Comparison of ENCODE assay signal across 19 cellular contexts in genomic region chr2:75801234-75801982, GRCh38.
A peak's percentile ranks its signal among the peaks of the same experiment; 100 is the strongest.
DNase-seq lines count a peak whose midpoint lies in the region; ATAC-seq and TF ChIP-seq lines count a peak whose summit lies in the region.
"Had no signal": no experiment of that assay in that cellular context is flagged by ENCODE, and none has a peak within 500 bp of the region (broad histone marks: within the 10 kb centered on the region; RNA-seq: fewer than 3 reads in every experiment).

No MANE protein-coding gene starts in this region.

- no peaks in the 10 kb centered on the region for H3K9me3 ChIP-seq in upper lobe of right lung
- H3K9me3 ChIP-seq: Caco-2 had no signal

- no peaks in the 10 kb centered on the region for H3K36me3 Mint-ChIP-seq in activated naive CD4-positive, alpha-beta T cell treated with anti-CD3 and anti-CD28 coated beads for 36 hours (ENCODE audit: low read depth)
- H3K36me3 Mint-ChIP-seq: naive thymus-derived CD8-positive, alpha-beta T cell had no signal

- TF ChIP-seq CTCF in GM10266 (IDR thresholded peaks at IDR 0.05; ENCODE audit: control insufficient read depth, insufficient read depth, low read depth, missing control alignments), result no peak
- no peak for TF ChIP-seq CTCF in upper lobe of right lung (IDR thresholded peaks at IDR 0.05)

- peaks cover 2% of the 10 kb centered on the region for H3K27me3 Mint-ChIP-seq in activated naive CD4-positive, alpha-beta T cell treated with anti-CD3 and anti-CD28 coated beads for 36 hours (ENCODE audit: low read depth)

- no peaks in the 10 kb centered on the region for H3K4me1 ChIP-seq in upper lobe of right lung
- H3K4me1 ChIP-seq: Caco-2 had no signal

- no peaks in the 10 kb centered on the region for H3K36me3 ChIP-seq in upper lobe of right lung

- no peaks in the 10 kb centered on the region for H3K9me3 Mint-ChIP-seq in activated naive CD4-positive, alpha-beta T cell treated with anti-CD3 and anti-CD28 coated beads for 36 hours

- intact Hi-C loops in activated naive CD4-positive, alpha-beta T cell treated with anti-CD3 and anti-CD28 coated beads for 36 hours (cut with micrococcal nuclease), result no loop called here
- intact Hi-C loops in upper lobe of right lung (cut with DNase I), result no loop called here

- no peak overlapping the region for H3K27ac ChIP-seq in upper lobe of right lung
- H3K27ac ChIP-seq: coronary artery had no signal

- H3K27me3 ChIP-seq in upper lobe of right lung, result no peaks in the 10 kb centered on the region

- ATAC-seq in GM19397 (IDR thresholded peaks at IDR 0.05; ENCODE audit: unreplicated experiment) (peak; percentile 39), HG02759 (IDR thresholded peaks at IDR 0.05; ENCODE audit: unreplicated experiment) (peak; percentile 40), HG03571 (IDR thresholded peaks at IDR 0.05; ENCODE audit: unreplicated experiment) (peak; percentile 41), HG02763 (IDR thresholded peaks at IDR 0.05; ENCODE audit: unreplicated experiment) (no peak), upper lobe of right lung (no peak)
- ATAC-seq: left lobe of liver; naive thymus-derived CD8-positive, alpha-beta T cell; PC-3 had no signal

- H3K27ac Mint-ChIP-seq in activated naive CD4-positive, alpha-beta T cell treated with anti-CD3 and anti-CD28 coated beads for 36 hours, result no peak overlapping the region
- H3K27ac Mint-ChIP-seq: naive thymus-derived CD8-positive, alpha-beta T cell had no signal

- H3K4me3 Mint-ChIP-seq in activated naive CD4-positive, alpha-beta T cell treated with anti-CD3 and anti-CD28 coated beads for 36 hours, result no peak overlapping the region
- H3K4me3 Mint-ChIP-seq: naive thymus-derived CD8-positive, alpha-beta T cell had no signal

- H3K4me1 Mint-ChIP-seq in activated naive CD4-positive, alpha-beta T cell treated with anti-CD3 and anti-CD28 coated beads for 36 hours (ENCODE audit: low read depth), result no peaks in the 10 kb centered on the region

- H3K4me3 ChIP-seq in upper lobe of right lung, result no peak overlapping the region
- H3K4me3 ChIP-seq: coronary artery had no signal

- peak; percentile 7 for DNase-seq in GM10266 (ENCODE audit: extremely low spot score)
- DNase-seq in activated naive CD4-positive, alpha-beta T cell treated with anti-CD3 and anti-CD28 coated beads for 36 hours, result no peak
- DNase-seq in upper lobe of right lung, result no peak
- DNase-seq in NCI-H2196 treated with DMSO at 0.1 percent for 48 hours (lab: John Stamatoyannopoulos, UW; ENCODE audit: unreplicated experiment), result no peak
- DNase-seq: activated CD4-positive, alpha-beta T cell treated with anti-CD3 and anti-CD28 coated beads for 1 hour; activated T-cell treated with anti-CD3 and anti-CD28 coated beads, Interleukin-2, amount 50 U/mL, for 48 hours; amniotic stem cell; Caco-2; naive thymus-derived CD8-positive, alpha-beta T cell; PC-3; retina; stimulated activated CD4-positive, alpha-beta T cell treated with anti-CD3 and anti-CD28 coated beads, Interleukin-2, amount 100 ng/mL, for 48 hours; trophoblast cell had no signal

- CTCF ChIA-PET in activated naive CD4-positive, alpha-beta T cell treated with anti-CD3 and anti-CD28 coated beads for 36 hours (lab: Charles Lee), result no interaction called here

Comparison
In these comparisons a context has a peak if more than half of its experiments do, and no peak if none do; other contexts are left out.
1. ATAC-seq: peak in GM19397 (single experiment), HG02759 (single experiment) and HG03571 (single experiment); none in HG02763 (single experiment) and upper lobe of right lung (single experiment).